Comparison of ENCODE assay signal across 8 cellular contexts in the genomic region with DNA sequence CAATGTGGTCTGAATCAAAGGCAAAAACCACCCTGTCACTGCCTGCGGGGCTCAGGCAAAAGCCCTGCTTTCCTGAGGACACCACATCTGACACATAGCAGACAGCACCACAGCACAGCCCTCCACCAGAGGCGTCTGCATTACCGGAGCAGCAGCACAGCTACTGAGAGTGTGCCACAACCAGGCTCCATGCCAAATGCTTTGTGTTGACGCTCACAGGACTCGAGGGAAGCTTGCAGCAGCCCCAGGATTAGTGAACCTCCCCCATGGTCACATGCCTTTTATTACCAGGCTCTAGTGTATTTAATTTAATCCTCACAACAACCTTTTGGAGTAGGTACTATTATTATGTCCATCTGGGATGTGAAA. TPM values are rescaled to one million over a fixed set of nuclear protein-coding genes. Genes with fewer than 3 reads are reported as not detected.
DNase-seq lines count a peak whose midpoint lies in the region; ATAC-seq and TF ChIP-seq lines count a peak whose summit lies in the region.

No MANE protein-coding gene starts in this region.

- no peaks in the 10 kb centered on the region for H3K36me3 ChIP-seq in mammary epithelial cell (ENCODE audit: insufficient read depth, low read length)

- peak overlapping the region; percentile 31 for H3K9ac ChIP-seq in mammary epithelial cell (ENCODE audit: insufficient read depth, low read length)

- no peaks in the 10 kb centered on the region for H4K20me1 ChIP-seq in mammary epithelial cell (ENCODE audit: insufficient read depth, low read length)

- DNase-seq in CD1c-positive myeloid dendritic cell (ENCODE audit: extremely low spot score) (peak; percentile 52), NCI-H1092 (lab: John Stamatoyannopoulos, UW) (peak; percentile 40), mammary epithelial cell (peak; percentile 68), myocyte (ENCODE audit: low read depth) (peak; percentile 81), NAMALWA (ENCODE audit: low spot score) (no peak)
- DNase-seq in activated effector memory CD4-positive, alpha-beta T cell treated with Interleukin-2 at 50 U/mL for 16 hours = no peak
- DNase-seq in activated effector memory CD4-positive, alpha-beta T cell treated with anti-CD3 and anti-CD28 coated beads, Interleukin-2, amount 50 U/mL, for 16 hours = no peak

- dilution Hi-C loops in mammary epithelial cell (cut with HindIII; ENCODE audit: low sequenced_read_pairs) = loop anchor here (5.0 kb wide), 1 partner anchor 39 kb away; no protein-coding TSS in a partner anchor

- intact Hi-C loops in mammary epithelial cell (cut with micrococcal nuclease) = loop anchor here (5.0 kb wide), 1 partner anchor 54 kb away; a partner anchor contains a TSS

- H3K4me3 ChIP-seq in mammary epithelial cell (replicated peaks in 1 of 3; ENCODE audit: insufficient read depth in 1 of 3, low read depth in 2 of 3, low read length in 3 of 3) = no peak overlapping the region

- H3K4me1 ChIP-seq in mammary epithelial cell (ENCODE audit: insufficient read depth, low read length) = peaks cover 37% of the 10 kb centered on the region

- peaks cover 8% of the 10 kb centered on the region for H3K79me2 ChIP-seq in mammary epithelial cell (ENCODE audit: insufficient read depth, low read length)

- no peak overlapping the region for H2AFZ ChIP-seq in mammary epithelial cell (ENCODE audit: low read depth, low read length)

- WGBS in mammary epithelial cell (ENCODE audit: low coverage, missing lambda C conversion rate) = 8% methylated on average over 4 of the region's 5 CpGs

- no peaks in the 10 kb centered on the region for H3K27me3 ChIP-seq in mammary epithelial cell (ENCODE audit: insufficient read depth, low read length)

- CTCF ChIA-PET in mammary epithelial cell (lab: Charles Lee; ENCODE audit: low non-redundant PET) = no interaction called here

- H3K4me2 ChIP-seq in mammary epithelial cell (ENCODE audit: insufficient read depth, low read depth, low read length) = peak overlapping the region; percentile 42

- H3K9me3 ChIP-seq in mammary epithelial cell (replicated peaks; ENCODE audit: insufficient read depth, low read length) = no peaks in the 10 kb centered on the region

- BruUV-seq in mammary epithelial cell (replicated peaks; lab: Mats Ljungman, UMichigan) = TSS peak; percentile 55

- H3K27ac ChIP-seq in mammary epithelial cell (ENCODE audit: insufficient read depth, low read depth, low read length) = peak overlapping the region; percentile 80

- in situ Hi-C loops in mammary epithelial cell (cut with MboI; ENCODE audit: low sequenced_read_pairs in 2 of 2) = loop anchor here in 1 of 2 donors (5.0 to 25.0 kb wide), 2 partner anchors 134 to 339 kb away; a partner anchor contains a TSS

- peak in 1 of 2 donors; percentile 19 for TF ChIP-seq CTCF in mammary epithelial cell (conservative IDR thresholded peaks at IDR 0.05 in 1 of 2, IDR thresholded peaks at IDR 0.05 in 1 of 2; ENCODE audit: extremely low read depth in 1 of 2, insufficient read depth in 1 of 2, low read depth in 1 of 2, low read length in 2 of 2)

- ATAC-seq in HG03039 (IDR thresholded peaks at IDR 0.05; ENCODE audit: unreplicated experiment) = no peak

RNA-seq across cellular contexts. Expression of a gene that starts 12.6 kb away (rescaled TPM):
- total RNA-seq in mammary epithelial cell = 10 to 100 TPM; 17.0 to 23.5 TPM
- 19.0 TPM for polyA plus RNA-seq in mammary epithelial cell
- 10.4 TPM for polyA minus RNA-seq in mammary epithelial cell
- 21.8 and 29.9 TPM in 2 replicates for total RNA-seq in myocyte
- polyA plus RNA-seq in myocyte (2012) = 29.2 TPM

RNA-seq across cellular contexts. Expression of a gene that starts 12.8 kb away (rescaled TPM):
- total RNA-seq in mammary epithelial cell (10 to 100 TPM; 11.2 to 16.4 TPM), myocyte (13.2 and 13.9 TPM in 2 replicates)
- 8.5 TPM for polyA plus RNA-seq in mammary epithelial cell
- 11.2 TPM for polyA minus RNA-seq in mammary epithelial cell
- polyA plus RNA-seq in myocyte (2012) = 9.4 TPM

RNA-seq across cellular contexts. Expression of a gene that starts 53.7 kb away (rescaled TPM):
- 1 to 10 TPM in 1 of 2 donors, under 1 TPM in 1; 0.85 to 1.0 TPM for total RNA-seq in mammary epithelial cell
- 0.67 TPM for polyA plus RNA-seq in mammary epithelial cell
- not detected for polyA minus RNA-seq in mammary epithelial cell
- total RNA-seq in myocyte = 1.0 and 1.6 TPM in 2 replicates
- polyA plus RNA-seq in myocyte (2012) = 5.2 TPM

RNA-seq across cellular contexts. Expression of a gene that starts 54.2 kb away (rescaled TPM):
- total RNA-seq in mammary epithelial cell = 10 to 100 TPM; 42.8 to 71.1 TPM
- polyA plus RNA-seq in mammary epithelial cell = 47.1 TPM
- polyA minus RNA-seq in mammary epithelial cell = 168 TPM
- total RNA-seq in myocyte = 100 and 178 TPM in 2 replicates
- polyA plus RNA-seq in myocyte (2012) = 104 TPM

Comparison
In these comparisons a context has a peak if more than half of its experiments do, and no peak if none do; other contexts are left out.
1. DNase-seq: peak in CD1c-positive myeloid dendritic cell (single experiment), NCI-H1092 (single experiment), mammary epithelial cell (single experiment) and myocyte (single experiment); none in NAMALWA (single experiment), activated effector memory CD4-positive, alpha-beta T cell treated with Interleukin-2 at 50 U/mL for 16 hours (single experiment) and activated effector memory CD4-positive, alpha-beta T cell treated with anti-CD3 and anti-CD28 coated beads, Interleukin-2, amount 50 U/mL, for 16 hours (single experiment).